ENCODE assay signal across 1 cellular context in genomic region chr10:80137031-80137712, GRCh38.
TF ChIP-seq lines count a peak whose summit lies in the region.

No MANE protein-coding gene starts in this region.

TF ChIP-seq in GM23338, 12 proteins besides CTCF, POLR2A, EP300 and RAD21 (continued from another document):
- no peak for TF ChIP-seq ZNF462 (CRISPR knock-in tag; IDR thresholded peaks at IDR 0.05)
- TF ChIP-seq, protein P1, sequence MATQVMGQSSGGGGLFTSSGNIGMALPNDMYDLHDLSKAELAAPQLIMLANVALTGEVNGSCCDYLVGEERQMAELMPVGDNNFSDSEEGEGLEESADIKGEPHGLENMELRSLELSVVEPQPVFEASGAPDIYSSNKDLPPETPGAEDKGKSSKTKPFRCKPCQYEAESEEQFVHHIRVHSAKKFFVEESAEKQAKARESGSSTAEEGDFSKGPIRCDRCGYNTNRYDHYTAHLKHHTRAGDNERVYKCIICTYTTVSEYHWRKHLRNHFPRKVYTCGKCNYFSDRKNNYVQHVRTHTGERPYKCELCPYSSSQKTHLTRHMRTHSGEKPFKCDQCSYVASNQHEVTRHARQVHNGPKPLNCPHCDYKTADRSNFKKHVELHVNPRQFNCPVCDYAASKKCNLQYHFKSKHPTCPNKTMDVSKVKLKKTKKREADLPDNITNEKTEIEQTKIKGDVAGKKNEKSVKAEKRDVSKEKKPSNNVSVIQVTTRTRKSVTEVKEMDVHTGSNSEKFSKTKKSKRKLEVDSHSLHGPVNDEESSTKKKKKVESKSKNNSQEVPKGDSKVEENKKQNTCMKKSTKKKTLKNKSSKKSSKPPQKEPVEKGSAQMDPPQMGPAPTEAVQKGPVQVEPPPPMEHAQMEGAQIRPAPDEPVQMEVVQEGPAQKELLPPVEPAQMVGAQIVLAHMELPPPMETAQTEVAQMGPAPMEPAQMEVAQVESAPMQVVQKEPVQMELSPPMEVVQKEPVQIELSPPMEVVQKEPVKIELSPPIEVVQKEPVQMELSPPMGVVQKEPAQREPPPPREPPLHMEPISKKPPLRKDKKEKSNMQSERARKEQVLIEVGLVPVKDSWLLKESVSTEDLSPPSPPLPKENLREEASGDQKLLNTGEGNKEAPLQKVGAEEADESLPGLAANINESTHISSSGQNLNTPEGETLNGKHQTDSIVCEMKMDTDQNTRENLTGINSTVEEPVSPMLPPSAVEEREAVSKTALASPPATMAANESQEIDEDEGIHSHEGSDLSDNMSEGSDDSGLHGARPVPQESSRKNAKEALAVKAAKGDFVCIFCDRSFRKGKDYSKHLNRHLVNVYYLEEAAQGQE (IDR thresholded peaks at IDR 0.05; ENCODE audit: unreplicated experiment) = no peak
- no peak for TF ChIP-seq JUNB (IDR thresholded peaks at IDR 0.05; ENCODE audit: unreplicated experiment)
- TF ChIP-seq ZNF331 (CRISPR knock-in tag; IDR thresholded peaks at IDR 0.05; ENCODE audit: low read depth) = no peak
- no peak for TF ChIP-seq ZNF114 (CRISPR knock-in tag; IDR thresholded peaks at IDR 0.05)
- no peak for TF ChIP-seq POLR2AphosphoS5 (IDR thresholded peaks at IDR 0.05; ENCODE audit: low read depth)
- no peak for TF ChIP-seq STAT1 (IDR thresholded peaks at IDR 0.05; ENCODE audit: unreplicated experiment)
- TF ChIP-seq EZH2phosphoT487 (IDR thresholded peaks at IDR 0.05; ENCODE audit: unreplicated experiment) = no peak
- TF ChIP-seq NANOG (IDR thresholded peaks at IDR 0.05; ENCODE audit: borderline replicate concordance) = no peak
